Comparison of ENCODE assay signal across 8 cellular contexts in genomic region chr17:75978938-75979704, GRCh38. TPM values are rescaled to one million over a fixed set of nuclear protein-coding genes. Genes with fewer than 3 reads are reported as not detected.
DNase-seq lines count a peak whose midpoint lies in the region; ATAC-seq and TF ChIP-seq lines count a peak whose summit lies in the region.

Gene ACOX1 (minus strand): TSS chr17:75979166. CDS start chr17:75979073, 93 bp downstream.
Gene TEN1 (plus strand): TSS chr17:75979240. CDS start chr17:75986193, 6,953 bp downstream.

- peaks cover 12% of the 10 kb centered on the region for H3K79me2 ChIP-seq in parathyroid adenoma

- peak; percentile 90 for ATAC-seq in HG02759 (IDR thresholded peaks at IDR 0.05; ENCODE audit: unreplicated experiment)
- peak; percentile 98 for ATAC-seq in activated naive CD8-positive, alpha-beta T cell treated with anti-CD3 and anti-CD28 coated beads, Interleukin-2, amount 50 U/mL, for 24 hours
- peak; percentile 97 for ATAC-seq in Right ventricle myocardium superior (ENCODE audit: poor library complexity)

- no peaks in the 10 kb centered on the region for H3K9me3 ChIP-seq in parathyroid adenoma (ENCODE audit: control insufficient read depth, low read length)
- H3K9me3 ChIP-seq in tibial nerve, result no peaks in the 10 kb centered on the region

- peak; percentile 23 for TF ChIP-seq CTCF in GM12872 (IDR thresholded peaks at IDR 0.05; ENCODE audit: insufficient read depth, low read depth, low read length)
- peak; percentile 46 for TF ChIP-seq CTCF in parathyroid adenoma (IDR thresholded peaks at IDR 0.05)
- TF ChIP-seq CTCF in tibial nerve (IDR thresholded peaks at IDR 0.05), result peak; percentile 20 to 81 (median 56)

- H3K4me3 ChIP-seq in parathyroid adenoma (ENCODE audit: low read depth, low read length), result peak within 1 kb of the TSS; percentile 98
- peak within 1 kb of the TSS; percentile 56 to 91 (median 78) for H3K4me3 ChIP-seq in tibial nerve

- 1% methylated on average over 40 to 64 of the region's 72 CpGs for WGBS in tibial nerve, 2 donors

- no peaks in the 10 kb centered on the region for H3K27me3 Mint-ChIP-seq in activated naive CD8-positive, alpha-beta T cell treated with anti-CD3 and anti-CD28 coated beads, Interleukin-2, amount 50 U/mL, for 24 hours

- H3K27ac ChIP-seq in parathyroid adenoma (peak within 1 kb of the TSS; percentile 95), tibial nerve (peak within 1 kb of the TSS; percentile 93 to 100 (median 98))

- peak within 1 kb of the TSS; percentile 82 for H3K9ac ChIP-seq in parathyroid adenoma

- TF ChIP-seq POLR2A in tibial nerve (IDR thresholded peaks at IDR 0.05), result peak; percentile 80

- DNase-seq in NCI-H1417 treated with DMSO at 0.1 percent for 48 hours (lab: John Stamatoyannopoulos, UW) (peak; percentile 91), SW480 (ENCODE audit: low spot score) (peak; percentile 97), Right ventricle myocardium superior (peak; percentile 99), tibial nerve (ENCODE audit: low spot score in 2 of 2) (peak; percentile 98)
- DNase-seq in activated naive CD8-positive, alpha-beta T cell treated with anti-CD3 and anti-CD28 coated beads, Interleukin-2, amount 50 U/mL, for 24 hours, result peak; percentile 97

- peak; percentile 70 to 94 for TF ChIP-seq EP300 in tibial nerve (IDR thresholded peaks at IDR 0.05)

- peak within 1 kb of the TSS; percentile 76 for H2AFZ ChIP-seq in parathyroid adenoma

- H3K36me3 ChIP-seq in parathyroid adenoma (ENCODE audit: control insufficient read depth, insufficient read depth, low read length) (no peaks in the 10 kb centered on the region), tibial nerve (no peaks in the 10 kb centered on the region)

- peak within 1 kb of the TSS; percentile 100 for H3K27ac Mint-ChIP-seq in activated naive CD8-positive, alpha-beta T cell treated with anti-CD3 and anti-CD28 coated beads, Interleukin-2, amount 50 U/mL, for 24 hours

- H3K27me3 ChIP-seq in parathyroid adenoma (ENCODE audit: control insufficient read depth, insufficient read depth, low read length) (no peaks in the 10 kb centered on the region), tibial nerve (no peaks in the 10 kb centered on the region)

- H3K4me3 Mint-ChIP-seq in activated naive CD8-positive, alpha-beta T cell treated with anti-CD3 and anti-CD28 coated beads, Interleukin-2, amount 50 U/mL, for 24 hours, result peak within 1 kb of the TSS; percentile 99

- no peaks in the 10 kb centered on the region for H3K9me3 Mint-ChIP-seq in activated naive CD8-positive, alpha-beta T cell treated with anti-CD3 and anti-CD28 coated beads, Interleukin-2, amount 50 U/mL, for 24 hours

- H3K4me1 Mint-ChIP-seq in activated naive CD8-positive, alpha-beta T cell treated with anti-CD3 and anti-CD28 coated beads, Interleukin-2, amount 50 U/mL, for 24 hours, result peaks cover 51% of the 10 kb centered on the region

- H3K36me3 Mint-ChIP-seq in activated naive CD8-positive, alpha-beta T cell treated with anti-CD3 and anti-CD28 coated beads, Interleukin-2, amount 50 U/mL, for 24 hours (ENCODE audit: low read depth), result peaks cover 6% of the 10 kb centered on the region

- H3K4me1 ChIP-seq in parathyroid adenoma (peaks cover 6% of the 10 kb centered on the region), tibial nerve (peaks cover 0 to 72% (median 24%) of the 10 kb centered on the region in 4 donors)

- H3K4me2 ChIP-seq in parathyroid adenoma (ENCODE audit: low read length), result peak within 1 kb of the TSS; percentile 62

- intact Hi-C loops in Right ventricle myocardium superior (cut with DNase I), result loop anchor here (5.0 kb wide), 1 partner anchor 197 kb away; the partner anchor contains the start of gene UNK

RNA-seq across cellular contexts. Expression of gene ACOX1, which starts in this region (rescaled TPM):
- total RNA-seq in Right ventricle myocardium superior (83.6 TPM), tibial nerve (10 to 100 TPM; 33.7 to 44.4 (median 39.1) TPM)

RNA-seq across cellular contexts. Expression of gene TEN1, which starts in this region (rescaled TPM):
- total RNA-seq in Right ventricle myocardium superior (7.6 TPM), tibial nerve (10 to 100 TPM in 2 of 4 donors, 1 to 10 TPM in 2; 8.6 to 22.2 (median 11.5) TPM)

Comparison
In these comparisons a context has a peak if more than half of its experiments do, and no peak if none do; other contexts are left out.
1. Peak in every context shown above with its lines: DNase-seq, ATAC-seq, H3K4me3 ChIP-seq and H3K27ac ChIP-seq.